In genomic region chr14:22677557-22677956, GRCh38 we compare ENCODE assay signal across 17 cellular contexts. TPM values are rescaled to one million over a fixed set of nuclear protein-coding genes. Genes with fewer than 3 reads are reported as not detected.
"Had no signal": no experiment of that assay in that cellular context is flagged by ENCODE, and none has a peak within 500 bp of the region (broad histone marks: within the 10 kb centered on the region; RNA-seq: fewer than 3 reads in every experiment).

No MANE protein-coding gene starts in this region.

RNA-seq across cellular contexts. Expression of gene OR6J1, which starts 33.4 kb away (rescaled TPM):
- total RNA-seq: kidney epithelial cell; left cardiac atrium; left lung; liver; lower lobe of right lung; mammary epithelial cell; mucosa of gallbladder; naive thymus-derived CD8-positive, alpha-beta T cell; neural crest cell; osteoblast; prostate gland; sigmoid colon; spleen; suprapubic skin; thoracic aorta; upper lobe of right lung had no signal
- polyA plus RNA-seq: liver; mammary epithelial cell; naive thymus-derived CD8-positive, alpha-beta T cell; sigmoid colon; small intestine; spleen had no signal
